Comparison of ENCODE assay signal across 31 cellular contexts in genomic region chr22:50727678-50728522, GRCh38. TPM values are rescaled to one million over a fixed set of nuclear protein-coding genes. Genes with fewer than 3 reads are reported as not detected.
A peak's percentile ranks its signal among the peaks of the same experiment; 100 is the strongest.
DNase-seq lines count a peak whose midpoint lies in the region; ATAC-seq and TF ChIP-seq lines count a peak whose summit lies in the region.
"Had no signal": no experiment of that assay in that cellular context is flagged by ENCODE, and none has a peak within 500 bp of the region (broad histone marks: within the 10 kb centered on the region; RNA-seq: fewer than 3 reads in every experiment).

No MANE protein-coding gene starts in this region.

- H3K4me3 Mint-ChIP-seq in CD14-positive monocyte (no peak overlapping the region), T-helper 17 cell (no peak overlapping the region), neural crest cell (no peak overlapping the region)
- H3K4me3 Mint-ChIP-seq: activated CD4-positive, alpha-beta memory T cell treated with anti-CD3 and anti-CD28 coated beads, Interleukin-2, amount 10 ng/mL, durations not matched to agents 7 days and 5 days; activated naive CD8-positive, alpha-beta T cell treated with anti-CD3 and anti-CD28 coated beads for 36 hours; mesothelial cell of epicardium; naive thymus-derived CD4-positive, alpha-beta T cell; stimulated activated effector memory CD8-positive, alpha-beta T cell treated with anti-CD3 and anti-CD28 coated beads, Interleukin-12 subunit alpha, Interleukin-12 subunit beta, amount 100 ng/mL, for 72 hours; T-helper 1 cell treated with Interleukin-12 subunit alpha and Interleukin-12 subunit beta and Interleukin-4 antibody, amounts not matched to agents 30 μg/mL and 1 μg/mL, for 36 hours had no signal

- H3K9me3 Mint-ChIP-seq in CD14-positive monocyte = no peaks in the 10 kb centered on the region
- no peaks in the 10 kb centered on the region for H3K9me3 Mint-ChIP-seq in neural crest cell
- H3K9me3 Mint-ChIP-seq: activated CD4-positive, alpha-beta memory T cell treated with anti-CD3 and anti-CD28 coated beads, Interleukin-2, amount 10 ng/mL, durations not matched to agents 7 days and 5 days; activated naive CD8-positive, alpha-beta T cell treated with anti-CD3 and anti-CD28 coated beads for 36 hours; mesothelial cell of epicardium; stimulated activated effector memory CD8-positive, alpha-beta T cell treated with anti-CD3 and anti-CD28 coated beads, Interleukin-12 subunit alpha, Interleukin-12 subunit beta, amount 100 ng/mL, for 72 hours; T-helper 1 cell treated with Interleukin-12 subunit alpha and Interleukin-12 subunit beta and Interleukin-4 antibody, amounts not matched to agents 30 μg/mL and 1 μg/mL, for 36 hours had no signal

- H3K36me3 Mint-ChIP-seq in CD14-positive monocyte = no peaks in the 10 kb centered on the region
- H3K36me3 Mint-ChIP-seq in T-helper 17 cell (ENCODE audit: low read depth) = no peaks in the 10 kb centered on the region
- no peaks in the 10 kb centered on the region for H3K36me3 Mint-ChIP-seq in neural crest cell (ENCODE audit: low read depth)
- H3K36me3 Mint-ChIP-seq: activated naive CD8-positive, alpha-beta T cell treated with anti-CD3 and anti-CD28 coated beads for 36 hours; naive thymus-derived CD4-positive, alpha-beta T cell; stimulated activated effector memory CD8-positive, alpha-beta T cell treated with anti-CD3 and anti-CD28 coated beads, Interleukin-12 subunit alpha, Interleukin-12 subunit beta, amount 100 ng/mL, for 72 hours had no signal

- peaks cover 0 to 7% (median 0%) of the 10 kb centered on the region in 3 donors for H3K27me3 Mint-ChIP-seq in CD14-positive monocyte (ENCODE audit: low read depth in 3 of 3)
- H3K27me3 Mint-ChIP-seq in T-helper 17 cell = peaks cover 12% of the 10 kb centered on the region
- H3K27me3 Mint-ChIP-seq in neural crest cell (ENCODE audit: low read depth) = peaks cover 12% of the 10 kb centered on the region
- H3K27me3 Mint-ChIP-seq: activated CD4-positive, alpha-beta memory T cell treated with anti-CD3 and anti-CD28 coated beads, Interleukin-2, amount 10 ng/mL, durations not matched to agents 7 days and 5 days; activated naive CD8-positive, alpha-beta T cell treated with anti-CD3 and anti-CD28 coated beads for 36 hours; naive thymus-derived CD4-positive, alpha-beta T cell had no signal

- DNase-seq in CD14-positive monocyte (ENCODE audit: low spot score) (peak; percentile 33), T-helper 17 cell (no peak), left cardiac atrium (peak; percentile 28), neural crest cell (ENCODE audit: low read depth, low spot score) (no peak), LoVo (ENCODE audit: low spot score) (no peak), NCI-H1105 treated with DMSO at 0.1 percent for 48 hours (lab: John Stamatoyannopoulos, UW) (no peak), dermis blood vessel endothelial cell (no peak)
- DNase-seq: ACHN; activated CD4-positive, alpha-beta memory T cell treated with anti-CD3 and anti-CD28 coated beads, Interleukin-2, amount 10 ng/mL, durations not matched to agents 7 days and 5 days; activated naive CD8-positive, alpha-beta T cell treated with anti-CD3 and anti-CD28 coated beads for 36 hours; COR-L47; esophagus squamous epithelium; foreskin melanocyte; GDM1; naive thymus-derived CD4-positive, alpha-beta T cell; NCI-H1105; NCI-H2029; NCI-H526 treated with DMSO at 0.1 percent for 48 hours; SK-N-SH; stimulated activated CD4-positive, alpha-beta T cell treated with anti-CD3 and anti-CD28 coated beads, Interleukin-4, amount 100 ng/mL, for 24 hours had no signal

- H3K9me3 ChIP-seq in T-helper 17 cell (ENCODE audit: control insufficient read depth, low read length, poor library complexity, severe bottlenecking) = no peaks in the 10 kb centered on the region
- H3K9me3 ChIP-seq: body of pancreas, esophagus squamous epithelium, ovary, SK-N-SH had no signal

- TF ChIP-seq CTCF in CD14-positive monocyte (IDR thresholded peaks at IDR 0.05) = no peak
- no peak for TF ChIP-seq CTCF in neural crest cell (conservative IDR thresholded peaks at IDR 0.05)

- H3K4me1 Mint-ChIP-seq in CD14-positive monocyte (no peaks in the 10 kb centered on the region), T-helper 17 cell (peaks cover 11% of the 10 kb centered on the region), neural crest cell (peaks cover 7% of the 10 kb centered on the region)
- H3K4me1 Mint-ChIP-seq: activated naive CD8-positive, alpha-beta T cell treated with anti-CD3 and anti-CD28 coated beads for 36 hours had no signal

- H3K27ac Mint-ChIP-seq in CD14-positive monocyte (no peak overlapping the region), T-helper 17 cell (peak overlapping the region; percentile 80), neural crest cell (ENCODE audit: unreplicated experiment) (peak overlapping the region; percentile 72)
- H3K27ac Mint-ChIP-seq: activated CD4-positive, alpha-beta memory T cell treated with anti-CD3 and anti-CD28 coated beads, Interleukin-2, amount 10 ng/mL, durations not matched to agents 7 days and 5 days; activated naive CD8-positive, alpha-beta T cell treated with anti-CD3 and anti-CD28 coated beads for 36 hours; mesothelial cell of epicardium; stimulated activated effector memory CD8-positive, alpha-beta T cell treated with anti-CD3 and anti-CD28 coated beads, Interleukin-12 subunit alpha, Interleukin-12 subunit beta, amount 100 ng/mL, for 72 hours; T-helper 1 cell treated with Interleukin-12 subunit alpha and Interleukin-12 subunit beta and Interleukin-4 antibody, amounts not matched to agents 30 μg/mL and 1 μg/mL, for 36 hours had no signal

- intact Hi-C loops in CD14-positive monocyte (cut with micrococcal nuclease) (no loop called here), left cardiac atrium (cut with DNase I) (no loop called here)

- ATAC-seq in T-helper 17 cell (no peak), left cardiac atrium (no peak), HG03460 (IDR thresholded peaks at IDR 0.05; ENCODE audit: unreplicated experiment) (no peak)
- ATAC-seq: body of pancreas; left colon; naive thymus-derived CD4-positive, alpha-beta T cell; stimulated activated effector memory CD8-positive, alpha-beta T cell treated with anti-CD3 and anti-CD28 coated beads, Interleukin-12 subunit alpha, Interleukin-12 subunit beta, amount 100 ng/mL, for 72 hours had no signal

RNA-seq across cellular contexts. Expression of gene ACR, which starts 10.1 kb away (rescaled TPM):
- polyA plus RNA-seq in CD14-positive monocyte = not detected
- not detected for total RNA-seq in T-helper 17 cell
- total RNA-seq in left cardiac atrium = 1 to 10 TPM in 1 of 2 donors, not detected in 1; 1.5 TPM
- 0.34 TPM in 1 of 2 replicates, not detected in the other for total RNA-seq in neural crest cell
- total RNA-seq in dermis blood vessel endothelial cell = 0.34 and 0.79 TPM in 2 replicates
- total RNA-seq: activated CD4-positive, alpha-beta memory T cell treated with anti-CD3 and anti-CD28 coated beads, Interleukin-2, amount 10 ng/mL, durations not matched to agents 7 days and 5 days; activated naive CD8-positive, alpha-beta T cell treated with anti-CD3 and anti-CD28 coated beads for 36 hours; body of pancreas; esophagus squamous epithelium; H4; hepatocyte; M059J; naive thymus-derived CD4-positive, alpha-beta T cell; RPMI7951 had no signal
- polyA plus RNA-seq: hepatocyte; naive thymus-derived CD4-positive, alpha-beta T cell had no signal

RNA-seq across cellular contexts. Expression of gene SHANK3, which starts 55.3 kb away (rescaled TPM):
- polyA plus RNA-seq in CD14-positive monocyte = not detected
- under 1 TPM in 1 of 2 donors, not detected in 1; 0.07 TPM for total RNA-seq in T-helper 17 cell
- total RNA-seq in left cardiac atrium = 10 to 100 TPM; 19.5 to 34.1 TPM
- total RNA-seq in neural crest cell = 15.2 and 15.4 TPM in 2 replicates
- total RNA-seq in dermis blood vessel endothelial cell = 33.0 and 42.7 TPM in 2 replicates
- polyA plus RNA-seq: naive thymus-derived CD4-positive, alpha-beta T cell had no signal

RNA-seq across cellular contexts. Expression of gene RABL2B, which starts 55.5 kb away (rescaled TPM):
- polyA plus RNA-seq in CD14-positive monocyte = 10 to 100 TPM in 1 of 2 donors, 1 to 10 TPM in 1; 8.8 to 11.7 TPM
- 10 to 100 TPM; 41.6 to 43.9 TPM for total RNA-seq in T-helper 17 cell
- 10 to 100 TPM; 10.2 to 11.0 TPM for total RNA-seq in left cardiac atrium
- total RNA-seq in neural crest cell = 45.3 and 52.9 TPM in 2 replicates
- 4.1 and 5.8 TPM in 2 replicates for total RNA-seq in dermis blood vessel endothelial cell

Comparison
In these comparisons a context has a peak if more than half of its experiments do, and no peak if none do; other contexts are left out.
1. DNase-seq: peak in CD14-positive monocyte (single experiment) and left cardiac atrium (single experiment); none in T-helper 17 cell (0 of 3), neural crest cell (single experiment), LoVo (single experiment), NCI-H1105 treated with DMSO at 0.1 percent for 48 hours (single experiment) and dermis blood vessel endothelial cell (single experiment).
2. H3K27ac Mint-ChIP-seq: peak in T-helper 17 cell (single experiment) and neural crest cell (single experiment); none in CD14-positive monocyte (0 of 7).
3. RNA of gene SHANK3, which starts 55.3 kb away (total RNA-seq): 19.5 to 34.1 TPM in left cardiac atrium, 33.0 to 42.7 TPM in dermis blood vessel endothelial cell and 15.2 to 15.4 TPM in neural crest cell; 0.07 TPM in T-helper 17 cell; every median in the first group is over 10 times any median in the second.